18 cellular contexts compared by ENCODE assay signal in the genomic region with DNA sequence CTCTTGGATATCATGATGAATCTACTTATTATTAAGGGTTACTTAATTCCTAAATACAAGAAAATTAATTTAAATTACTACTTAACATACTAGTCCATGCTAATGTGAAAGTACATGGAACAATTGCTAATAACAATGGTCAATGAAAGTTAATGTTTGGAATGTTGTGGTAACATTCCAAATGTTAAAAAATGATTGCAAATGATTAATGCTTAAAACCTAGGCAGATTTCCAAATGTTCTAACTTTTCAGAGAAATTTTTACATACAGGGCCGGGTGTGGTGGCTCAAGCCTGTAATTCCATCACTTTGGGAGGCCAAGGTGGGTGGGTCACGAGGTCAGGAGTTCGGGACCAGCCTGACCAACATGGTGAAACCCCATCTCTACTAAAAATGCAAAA.
DNase-seq lines count a peak whose midpoint lies in the region; ATAC-seq, FAIRE-seq and TF ChIP-seq lines count a peak whose summit lies in the region.
"Had no signal": no experiment of that assay in that cellular context is flagged by ENCODE, and none has a peak within 500 bp of the region (broad histone marks: within the 10 kb centered on the region; RNA-seq: fewer than 3 reads in every experiment).

No MANE protein-coding gene starts in this region.

- H3K18ac ChIP-seq in neuronal stem cell (ENCODE audit: low read length) = no peak overlapping the region

- POLR2A ChIA-PET in SK-N-SH (lab: Yijun Ruan, JAX) = no interaction called here

- no peak overlapping the region for H4K8ac ChIP-seq in neuronal stem cell (ENCODE audit: low read depth, low read length)

- H4K91ac ChIP-seq in neuronal stem cell (ENCODE audit: low read depth, low read length, poor library complexity) = no peak overlapping the region

- H3K14ac ChIP-seq in neuronal stem cell (ENCODE audit: low read length) = no peak overlapping the region

- H3K79me2 ChIP-seq in fibroblast of lung (ENCODE audit: control insufficient read depth, insufficient read depth, low read length) (no peaks in the 10 kb centered on the region), SK-N-SH (ENCODE audit: insufficient read depth) (no peaks in the 10 kb centered on the region)

- no peak overlapping the region for H3K9ac ChIP-seq in fibroblast of lung (ENCODE audit: insufficient read depth, low read length)
- H3K9ac ChIP-seq in neuronal stem cell (ENCODE audit: low read depth, low read length, poor library complexity) = no peak overlapping the region
- H3K9ac ChIP-seq in SK-N-SH = no peak overlapping the region
- H3K9ac ChIP-seq: BLaER1 had no signal

- no peak overlapping the region for H2AK5ac ChIP-seq in neuronal stem cell (ENCODE audit: low read depth, low read length)

- H4K20me1 ChIP-seq in fibroblast of lung (ENCODE audit: control insufficient read depth, extremely low read depth, insufficient read depth, low read length) (no peaks in the 10 kb centered on the region), SK-N-SH (ENCODE audit: insufficient read depth) (no peaks in the 10 kb centered on the region)
- H4K20me1 ChIP-seq: BLaER1 had no signal

- H3K23ac ChIP-seq in neuronal stem cell (ENCODE audit: low read depth, low read length, poor library complexity) = no peak overlapping the region

- H2BK15ac ChIP-seq in neuronal stem cell (ENCODE audit: low read length) = no peak overlapping the region

- H3K4me3 ChIP-seq in AG10803 (ENCODE audit: low read length) (no peak overlapping the region), fibroblast of lung (replicated peaks in 1 of 4; ENCODE audit: control extremely low read depth in 1 of 4, insufficient read depth in 1 of 4, low read depth in 3 of 4, low read length in 4 of 4) (no peak overlapping the region), neuronal stem cell (ENCODE audit: low read length in 2 of 2) (no peak overlapping the region), SK-N-SH (ENCODE audit: low read depth in 2 of 2, low read length in 1 of 2) (no peak overlapping the region)
- H3K4me3 ChIP-seq: BLaER1, HAP-1 had no signal

- no peaks in the 10 kb centered on the region for H3K4me1 ChIP-seq in fibroblast of lung (ENCODE audit: control insufficient read depth, extremely low read depth, insufficient read depth, low read length)
- H3K4me1 ChIP-seq in neuronal stem cell (ENCODE audit: control insufficient read depth in 2 of 2, insufficient read depth in 1 of 2, low read depth in 1 of 2, low read length in 2 of 2) = no peaks in the 10 kb centered on the region
- H3K4me1 ChIP-seq in SK-N-SH (ENCODE audit: control insufficient read depth in 1 of 2, insufficient read depth in 2 of 2, low read depth in 1 of 2, low read length in 1 of 2) = no peaks in the 10 kb centered on the region
- H3K4me1 ChIP-seq: BLaER1, Caco-2, HAP-1 had no signal

- peak; percentile 76 for FAIRE-seq in islet of Langerhans (lab: Jason Lieb, UNC)
- FAIRE-seq: GM12892, GM19239, H1 had no signal

- no peaks in the 10 kb centered on the region for H3K79me1 ChIP-seq in neuronal stem cell (ENCODE audit: low read depth, low read length)

- H3K9me3 ChIP-seq in fibroblast of lung (ENCODE audit: control insufficient read depth, insufficient read depth, low read depth, low read length) (no peaks in the 10 kb centered on the region), neuronal stem cell (replicated peaks in 1 of 2; ENCODE audit: control insufficient read depth in 2 of 2, insufficient read depth in 1 of 2, low read depth in 1 of 2, low read length in 2 of 2) (peaks cover 0 to 2% of the 10 kb centered on the region in 2 donors), SK-N-SH (no peaks in the 10 kb centered on the region)
- H3K9me3 ChIP-seq: BLaER1, Caco-2, HAP-1 had no signal

- H3K36me3 ChIP-seq in fibroblast of lung (ENCODE audit: control insufficient read depth, insufficient read depth, low read length) = no peaks in the 10 kb centered on the region
- no peaks in the 10 kb centered on the region for H3K36me3 ChIP-seq in neuronal stem cell (replicated peaks in 1 of 2; ENCODE audit: control insufficient read depth in 2 of 2, insufficient read depth in 2 of 2, low read length in 2 of 2)
- H3K36me3 ChIP-seq in SK-N-SH (replicated peaks in 1 of 2; ENCODE audit: control insufficient read depth in 1 of 2, insufficient read depth in 2 of 2, low read length in 1 of 2) = no peaks in the 10 kb centered on the region
- H3K36me3 ChIP-seq: BLaER1, HAP-1 had no signal

- no peak overlapping the region for H3K4ac ChIP-seq in neuronal stem cell (ENCODE audit: low read length)

- TF ChIP-seq EP300 in SK-N-SH (IDR thresholded peaks at IDR 0.05; ENCODE audit: borderline replicate concordance in 1 of 2, low read depth in 1 of 2, low read length in 1 of 2) = no peak

- no peak overlapping the region for H2BK5ac ChIP-seq in neuronal stem cell (ENCODE audit: low read length)

- no peak overlapping the region for H2BK120ac ChIP-seq in neuronal stem cell (ENCODE audit: low read depth, low read length)

- H2BK12ac ChIP-seq in neuronal stem cell (ENCODE audit: low read length) = no peak overlapping the region

- H2AFZ ChIP-seq in fibroblast of lung (ENCODE audit: low read length) = no peak overlapping the region
- H2AFZ ChIP-seq in neuronal stem cell (ENCODE audit: low read length) = no peak overlapping the region
- no peak overlapping the region for H2AFZ ChIP-seq in SK-N-SH (ENCODE audit: low read depth)

- no peaks in the 10 kb centered on the region for H3F3A ChIP-seq in SK-N-SH (replicated peaks; ENCODE audit: insufficient read depth)

- H3K27me3 ChIP-seq in fibroblast of lung (ENCODE audit: control insufficient read depth, insufficient read depth, low read length) (no peaks in the 10 kb centered on the region), neuronal stem cell (ENCODE audit: control insufficient read depth in 3 of 3, insufficient read depth in 3 of 3, low read depth in 1 of 3, low read length in 3 of 3) (no peaks in the 10 kb centered on the region), SK-N-SH (ENCODE audit: insufficient read depth) (no peaks in the 10 kb centered on the region)
- H3K27me3 ChIP-seq: BLaER1 had no signal

- WGBS in neuronal stem cell (ENCODE audit: extremely low coverage in 2 of 2, insufficient read length in 2 of 2, insufficient replicate concordance in 1 of 2), 2 donors = no CpG with 5 or more reads among the region's 3 CpGs
- 8% methylated on average over 3 of the region's 3 CpGs for WGBS in SK-N-SH (ENCODE audit: low lambda C conversion rate)

- H3K27ac ChIP-seq in fibroblast of lung (ENCODE audit: insufficient read depth, low read length) (no peak overlapping the region), neuronal stem cell (replicated peaks; ENCODE audit: low read length) (no peak overlapping the region), SK-N-SH (ENCODE audit: low read depth in 2 of 2, low read length in 1 of 2) (no peak overlapping the region)
- H3K27ac ChIP-seq: 22Rv1, BLaER1 had no signal

- TF ChIP-seq CTCF in AG10803 (conservative IDR thresholded peaks at IDR 0.05; ENCODE audit: low read length) = no peak
- no peak for TF ChIP-seq CTCF in fibroblast of lung (conservative IDR thresholded peaks at IDR 0.05 in 1 of 2, IDR thresholded peaks at IDR 0.05 in 1 of 2; ENCODE audit: low read depth in 1 of 2, low read length in 2 of 2)
- no peak for TF ChIP-seq CTCF in SK-N-SH (IDR thresholded peaks at IDR 0.05)

- DNase-seq in AG10803 (ENCODE audit: low read depth) (peak; percentile 4), M059J (ENCODE audit: low read depth) (peak; percentile 5), fibroblast of lung (ENCODE audit: low read depth in 2 of 2) (peak; percentile 7 to 29), T-helper 9 cell (no peak), neuronal stem cell (ENCODE audit: low spot score) (no peak), SK-N-SH (no peak)
- DNase-seq: AML-193; Caco-2; CD8-positive, alpha-beta memory T cell; DND-41 had no signal

- no peak for TF ChIP-seq RAD21 in SK-N-SH (IDR thresholded peaks at IDR 0.05; ENCODE audit: low read length)

- no peaks in the 10 kb centered on the region for H3K9me2 ChIP-seq in SK-N-SH

- H3K4me2 ChIP-seq in fibroblast of lung (ENCODE audit: extremely low read depth, insufficient read depth, low read length) (no peak overlapping the region), neuronal stem cell (ENCODE audit: insufficient read depth, low read length, poor library complexity, severe bottlenecking) (no peak overlapping the region), SK-N-SH (no peak overlapping the region)
- H3K4me2 ChIP-seq: BLaER1 had no signal

- CTCF ChIA-PET in SK-N-SH (lab: Yijun Ruan, JAX) = no interaction called here

- ATAC-seq in GM18868 (IDR thresholded peaks at IDR 0.05; ENCODE audit: unreplicated experiment) = no peak

TF ChIP-seq in SK-N-SH, 30 proteins besides CTCF, POLR2A, EP300 and RAD21 (continues in another document):
- TF ChIP-seq RCOR1 (IDR thresholded peaks at IDR 0.05; ENCODE audit: low read length) (no peak), USF2 (IDR thresholded peaks at IDR 0.05; ENCODE audit: borderline replicate concordance, low read depth, low read length) (no peak), SIN3A (IDR thresholded peaks at IDR 0.05; ENCODE audit: borderline replicate concordance, low read depth, low read length) (no peak), FOXM1 (IDR thresholded peaks at IDR 0.05; ENCODE audit: low read depth) (no peak), JUND (IDR thresholded peaks at IDR 0.05) (no peak)
- TF ChIP-seq, protein P1, sequence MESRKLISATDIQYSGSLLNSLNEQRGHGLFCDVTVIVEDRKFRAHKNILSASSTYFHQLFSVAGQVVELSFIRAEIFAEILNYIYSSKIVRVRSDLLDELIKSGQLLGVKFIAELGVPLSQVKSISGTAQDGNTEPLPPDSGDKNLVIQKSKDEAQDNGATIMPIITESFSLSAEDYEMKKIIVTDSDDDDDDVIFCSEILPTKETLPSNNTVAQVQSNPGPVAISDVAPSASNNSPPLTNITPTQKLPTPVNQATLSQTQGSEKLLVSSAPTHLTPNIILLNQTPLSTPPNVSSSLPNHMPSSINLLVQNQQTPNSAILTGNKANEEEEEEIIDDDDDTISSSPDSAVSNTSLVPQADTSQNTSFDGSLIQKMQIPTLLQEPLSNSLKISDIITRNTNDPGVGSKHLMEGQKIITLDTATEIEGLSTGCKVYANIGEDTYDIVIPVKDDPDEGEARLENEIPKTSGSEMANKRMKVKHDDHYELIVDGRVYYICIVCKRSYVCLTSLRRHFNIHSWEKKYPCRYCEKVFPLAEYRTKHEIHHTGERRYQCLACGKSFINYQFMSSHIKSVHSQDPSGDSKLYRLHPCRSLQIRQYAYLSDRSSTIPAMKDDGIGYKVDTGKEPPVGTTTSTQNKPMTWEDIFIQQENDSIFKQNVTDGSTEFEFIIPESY (IDR thresholded peaks at IDR 0.05; ENCODE audit: borderline replicate concordance, low read depth) = no peak

Comparison
In these comparisons a context has a peak if more than half of its experiments do, and no peak if none do; other contexts are left out.
1. DNase-seq: peak in AG10803 (single experiment), M059J (single experiment) and fibroblast of lung (2 of 2); none in T-helper 9 cell (single experiment), neuronal stem cell (single experiment) and SK-N-SH (single experiment).